ENCODE assay signal across 1 cellular context in the genomic region with DNA sequence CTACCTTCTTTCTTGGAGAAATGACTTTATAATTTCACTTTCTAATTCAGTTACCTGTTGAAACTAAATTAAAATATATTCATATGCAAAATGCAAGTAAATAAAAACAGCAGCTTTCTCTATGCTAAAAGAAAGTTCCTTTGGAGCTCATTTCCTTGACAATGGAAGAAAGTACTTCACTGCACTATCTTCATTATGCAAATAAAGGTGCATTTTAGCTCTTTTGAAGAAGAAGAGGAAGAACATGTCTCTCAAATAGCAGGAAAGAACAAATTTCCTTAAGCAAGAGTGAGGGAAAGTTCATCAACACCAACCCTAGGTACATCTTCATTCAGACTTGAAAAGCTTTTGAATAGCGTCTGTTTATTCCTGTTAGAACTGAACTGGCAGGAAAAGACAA.
TF ChIP-seq lines count a peak whose summit lies in the region.

No MANE protein-coding gene starts in this region.

TF ChIP-seq in GM23338, 12 proteins besides CTCF, POLR2A, EP300 and RAD21:
- peak; percentile 88 for TF ChIP-seq ZNF462 (CRISPR knock-in tag; IDR thresholded peaks at IDR 0.05)
- peak; percentile 69; the same call in 1 of the 2 replicates for TF ChIP-seq NANOG (IDR thresholded peaks at IDR 0.05; ENCODE audit: borderline replicate concordance)
TF ChIP-seq in GM23338: peak in this region for 2; not testable (repeated sequence) for 10.
